Comparison of ENCODE assay signal across 17 cellular contexts in the genomic region with DNA sequence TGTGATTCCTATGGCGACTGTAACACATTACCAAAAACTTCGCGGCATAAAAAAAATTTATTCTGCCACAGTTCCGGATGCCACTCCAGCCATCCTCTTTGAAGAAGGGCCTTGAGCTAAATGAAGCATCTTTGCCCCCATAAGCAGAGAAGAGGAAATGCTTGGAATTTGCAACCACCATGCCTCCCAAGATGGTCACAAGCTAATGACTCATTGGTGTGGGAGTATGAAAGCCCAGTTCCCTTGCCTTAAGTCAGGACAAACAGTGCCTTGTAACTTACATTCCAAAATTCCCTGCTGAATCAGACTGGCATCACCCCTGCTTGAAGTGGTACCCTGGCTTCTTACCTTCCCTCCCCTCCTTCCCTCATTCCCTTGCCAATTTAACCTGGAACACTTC.
A peak's percentile ranks its signal among the peaks of the same experiment; 100 is the strongest.
DNase-seq lines count a peak whose midpoint lies in the region; ATAC-seq and TF ChIP-seq lines count a peak whose summit lies in the region.
"Had no signal": no experiment of that assay in that cellular context is flagged by ENCODE, and none has a peak within 500 bp of the region (broad histone marks: within the 10 kb centered on the region; RNA-seq: fewer than 3 reads in every experiment).

No MANE protein-coding gene starts in this region.

- no peaks in the 10 kb centered on the region for H3K36me3 Mint-ChIP-seq in chondrocyte (ENCODE audit: low read depth)
- no peaks in the 10 kb centered on the region for H3K36me3 Mint-ChIP-seq in activated CD4-positive, alpha-beta memory T cell treated with anti-CD3 and anti-CD28 coated beads for 36 hours
- H3K36me3 Mint-ChIP-seq: brain, memory B cell had no signal

- no peak for ATAC-seq in HG03097 (IDR thresholded peaks at IDR 0.05; ENCODE audit: low FRiP score, unreplicated experiment)

- CTCF ChIA-PET in activated CD4-positive, alpha-beta memory T cell treated with anti-CD3 and anti-CD28 coated beads for 36 hours (lab: Charles Lee): no interaction called here

- no peak for TF ChIP-seq CTCF in AG10803 (conservative IDR thresholded peaks at IDR 0.05; ENCODE audit: low read length)
- TF ChIP-seq CTCF in chondrocyte (IDR thresholded peaks at IDR 0.05): no peak

- POLR2A ChIA-PET in activated CD4-positive, alpha-beta memory T cell treated with anti-CD3 and anti-CD28 coated beads for 36 hours (lab: Charles Lee): no interaction called here

- H3K9me3 Mint-ChIP-seq in chondrocyte (ENCODE audit: low read depth): peaks cover 4% of the 10 kb centered on the region
- peaks cover 2% of the 10 kb centered on the region for H3K9me3 Mint-ChIP-seq in activated CD4-positive, alpha-beta memory T cell treated with anti-CD3 and anti-CD28 coated beads for 36 hours
- H3K9me3 Mint-ChIP-seq: activated CD4-positive, alpha-beta T cell treated with anti-CD3 and anti-CD28 coated beads, Interleukin-2, amount 10 ng/mL, durations not matched to agents 24 days and 14 days; activated T-helper 1 cell treated with anti-CD3 and anti-CD28 coated beads, Interleukin-12 subunit alpha, Interleukin-12 subunit beta, Interleukin-2, Interleukin-4 antibody, amounts not matched to agents 30 ng/mL and 10 ng/mL and 1 ng/mL, durations not matched to agents 14 hours and 24 hours and 36 hours; brain; memory B cell had no signal

- DNase-seq in AG10803 (ENCODE audit: low read depth) (peak; percentile 4), MV-4-11 (lab: John Stamatoyannopoulos, UW) (peak; percentile 27), chondrocyte (ENCODE audit: low spot score) (no peak), kidney glomerular epithelial cell (lab: John Stamatoyannopoulos, UW) (peak; percentile 40), HPDE6-E6E7 (ENCODE audit: extremely low spot score) (no peak), SHP77 (lab: John Stamatoyannopoulos, UW) (no peak)
- DNase-seq in activated CD4-positive, alpha-beta memory T cell treated with anti-CD3 and anti-CD28 coated beads for 36 hours: no peak
- DNase-seq: activated CD4-positive, alpha-beta T cell treated with anti-CD3 and anti-CD28 coated beads, Interleukin-2, amount 10 ng/mL, durations not matched to agents 24 days and 14 days; DMS153; endodermal cell; MM.1S; stimulated activated CD8-positive, alpha-beta memory T cell treated with anti-CD3 and anti-CD28 coated beads, Interleukin-4, amount 100 ng/mL, for 48 hours had no signal

- H3K4me3 ChIP-seq in AG10803 (ENCODE audit: low read length): no peak overlapping the region
- H3K4me3 ChIP-seq: vagina had no signal

- H3K27me3 Mint-ChIP-seq in chondrocyte (ENCODE audit: low read depth): peaks cover 9% of the 10 kb centered on the region
- no peaks in the 10 kb centered on the region for H3K27me3 Mint-ChIP-seq in activated CD4-positive, alpha-beta memory T cell treated with anti-CD3 and anti-CD28 coated beads for 36 hours
- H3K27me3 Mint-ChIP-seq: activated CD4-positive, alpha-beta T cell treated with anti-CD3 and anti-CD28 coated beads, Interleukin-2, amount 10 ng/mL, durations not matched to agents 24 days and 14 days; memory B cell had no signal

- intact Hi-C loops in activated CD4-positive, alpha-beta memory T cell treated with anti-CD3 and anti-CD28 coated beads for 36 hours (cut with micrococcal nuclease): loop anchor here (10.0 kb wide), 1 partner anchor 1980 kb away; no protein-coding TSS in a partner anchor

- peaks cover 9% of the 10 kb centered on the region for H3K4me1 Mint-ChIP-seq in chondrocyte (ENCODE audit: low read depth)
- no peaks in the 10 kb centered on the region for H3K4me1 Mint-ChIP-seq in activated CD4-positive, alpha-beta memory T cell treated with anti-CD3 and anti-CD28 coated beads for 36 hours (ENCODE audit: low read depth)
- H3K4me1 Mint-ChIP-seq: endodermal cell, memory B cell had no signal

- no peak overlapping the region for H3K4me3 Mint-ChIP-seq in chondrocyte (ENCODE audit: unreplicated experiment)
- no peak overlapping the region for H3K4me3 Mint-ChIP-seq in activated CD4-positive, alpha-beta memory T cell treated with anti-CD3 and anti-CD28 coated beads for 36 hours
- H3K4me3 Mint-ChIP-seq: activated CD4-positive, alpha-beta T cell treated with anti-CD3 and anti-CD28 coated beads, Interleukin-2, amount 10 ng/mL, durations not matched to agents 24 days and 14 days; activated T-helper 1 cell treated with anti-CD3 and anti-CD28 coated beads, Interleukin-12 subunit alpha, Interleukin-12 subunit beta, Interleukin-2, Interleukin-4 antibody, amounts not matched to agents 30 ng/mL and 10 ng/mL and 1 ng/mL, durations not matched to agents 14 hours and 24 hours and 36 hours; brain; endodermal cell; memory B cell had no signal

- peak overlapping the region; percentile 41 for H3K27ac Mint-ChIP-seq in chondrocyte (ENCODE audit: unreplicated experiment)
- H3K27ac Mint-ChIP-seq in activated CD4-positive, alpha-beta memory T cell treated with anti-CD3 and anti-CD28 coated beads for 36 hours: no peak overlapping the region
- H3K27ac Mint-ChIP-seq: activated CD4-positive, alpha-beta T cell treated with anti-CD3 and anti-CD28 coated beads, Interleukin-2, amount 10 ng/mL, durations not matched to agents 24 days and 14 days; activated T-helper 1 cell treated with anti-CD3 and anti-CD28 coated beads, Interleukin-12 subunit alpha, Interleukin-12 subunit beta, Interleukin-2, Interleukin-4 antibody, amounts not matched to agents 30 ng/mL and 10 ng/mL and 1 ng/mL, durations not matched to agents 14 hours and 24 hours and 36 hours; brain; endodermal cell; memory B cell had no signal

Comparison
In these comparisons a context has a peak if more than half of its experiments do, and no peak if none do; other contexts are left out.
1. DNase-seq: peak in AG10803 (single experiment), MV-4-11 (single experiment) and kidney glomerular epithelial cell (single experiment); none in chondrocyte (single experiment), activated CD4-positive, alpha-beta memory T cell treated with anti-CD3 and anti-CD28 coated beads for 36 hours (single experiment), HPDE6-E6E7 (single experiment) and SHP77 (0 of 2).